ENCODE assay signal across 26 cellular contexts in genomic region chr19:10224337-10224736, GRCh38.
"Had no signal": no experiment of that assay in that cellular context is flagged by ENCODE, and none has a peak within 500 bp of the region (broad histone marks: within the 10 kb centered on the region; RNA-seq: fewer than 3 reads in every experiment).

No MANE protein-coding gene starts in this region.

- H3K4me1 ChIP-seq: body of pancreas had no signal

- H3K27me3 Mint-ChIP-seq: activated B cell treated with CpG ODN at 0.5 μM for 24 hours; activated CD4-positive, alpha-beta T cell treated with anti-CD3 and anti-CD28 coated beads, Interleukin-2, amount 10 ng/mL, durations not matched to agents 24 days and 14 days; activated CD8-positive, alpha-beta memory T cell treated with anti-CD3 and anti-CD28 coated beads, Interleukin-2, amount 10 ng/mL, durations not matched to agents 7 days and 5 days; activated naive CD8-positive, alpha-beta T cell treated with anti-CD3 and anti-CD28 coated beads, Interleukin-2, amount 50 U/mL, for 24 hours had no signal

- H3K36me3 Mint-ChIP-seq: activated naive CD4-positive, alpha-beta T cell treated with anti-CD3 and anti-CD28 coated beads, Interleukin-2, amount 50 U/mL, for 72 hours had no signal

- H3K27me3 ChIP-seq: ascending aorta, body of pancreas had no signal

- H3K27ac Mint-ChIP-seq: activated B cell treated with CpG ODN at 0.5 μM for 24 hours; activated CD8-positive, alpha-beta memory T cell treated with anti-CD3 and anti-CD28 coated beads, Interleukin-2, amount 10 ng/mL, durations not matched to agents 7 days and 5 days; activated naive CD4-positive, alpha-beta T cell treated with anti-CD3 and anti-CD28 coated beads, Interleukin-2, amount 50 U/mL, for 72 hours; activated naive CD8-positive, alpha-beta T cell treated with anti-CD3 and anti-CD28 coated beads, Interleukin-2, amount 50 U/mL, for 24 hours had no signal

- DNase-seq: activated B cell treated with CpG ODN at 0.5 μM for 24 hours; activated CD4-positive, alpha-beta T cell treated with anti-CD3 and anti-CD28 coated beads for 1 hour; activated CD4-positive, alpha-beta T cell treated with anti-CD3 and anti-CD28 coated beads, Interleukin-2, amount 10 ng/mL, durations not matched to agents 24 days and 14 days; activated CD4-positive, alpha-beta T cell treated with anti-CD3 and anti-CD28 coated beads, Interleukin-2, amount 50 U/mL, for 48 hours; activated CD8-positive, alpha-beta memory T cell treated with anti-CD3 and anti-CD28 coated beads, Interleukin-2, amount 10 ng/mL, durations not matched to agents 7 days and 5 days; activated effector memory CD4-positive, alpha-beta T cell treated with anti-CD3 and anti-CD28 coated beads, Interleukin-2, amount 50 U/mL, for 16 hours; activated naive CD4-positive, alpha-beta T cell treated with Interleukin-2 at 50 U/mL for 16 hours; activated naive CD8-positive, alpha-beta T cell treated with anti-CD3 and anti-CD28 coated beads, Interleukin-2, amount 50 U/mL, for 24 hours; activated T-cell treated with anti-CD3 and anti-CD28 coated beads, Interleukin-2, amount 50 U/mL, for 4 hours; amniotic stem cell; body of pancreas; KG1; NCI-H1092; NCI-H1417; NCI-H1930; NCI-H2107; NCI-H2171 treated with DMSO at 0.1 percent for 48 hours; NCI-H226; NCI-H526; NCI-H774; PC-3; SHP77; T-helper 2 cell; T1000 had no signal

- H3K9me3 ChIP-seq: ascending aorta, body of pancreas had no signal

- ATAC-seq: activated CD8-positive, alpha-beta memory T cell treated with anti-CD3 and anti-CD28 coated beads, Interleukin-2, amount 10 ng/mL, durations not matched to agents 7 days and 5 days; activated naive CD4-positive, alpha-beta T cell treated with anti-CD3 and anti-CD28 coated beads, Interleukin-2, amount 50 U/mL, for 72 hours; activated naive CD8-positive, alpha-beta T cell treated with anti-CD3 and anti-CD28 coated beads, Interleukin-2, amount 50 U/mL, for 24 hours; activated T-cell treated with anti-CD3 and anti-CD28 coated beads, Interleukin-2, amount 50 U/mL, for 4 hours; body of pancreas; PC-3 had no signal

- H3K9me3 Mint-ChIP-seq: activated B cell treated with CpG ODN at 0.5 μM for 24 hours; activated CD4-positive, alpha-beta T cell treated with anti-CD3 and anti-CD28 coated beads, Interleukin-2, amount 10 ng/mL, durations not matched to agents 24 days and 14 days; activated naive CD4-positive, alpha-beta T cell treated with anti-CD3 and anti-CD28 coated beads, Interleukin-2, amount 50 U/mL, for 72 hours; activated naive CD8-positive, alpha-beta T cell treated with anti-CD3 and anti-CD28 coated beads, Interleukin-2, amount 50 U/mL, for 24 hours; activated T-cell treated with anti-CD3 and anti-CD28 coated beads, Interleukin-2, amount 50 U/mL, for 4 hours had no signal

- H3K4me3 Mint-ChIP-seq: activated B cell treated with CpG ODN at 0.5 μM for 24 hours; activated CD4-positive, alpha-beta T cell treated with anti-CD3 and anti-CD28 coated beads, Interleukin-2, amount 10 ng/mL, durations not matched to agents 24 days and 14 days; activated CD8-positive, alpha-beta memory T cell treated with anti-CD3 and anti-CD28 coated beads, Interleukin-2, amount 10 ng/mL, durations not matched to agents 7 days and 5 days; activated naive CD8-positive, alpha-beta T cell treated with anti-CD3 and anti-CD28 coated beads, Interleukin-2, amount 50 U/mL, for 24 hours; activated T-cell treated with anti-CD3 and anti-CD28 coated beads, Interleukin-2, amount 50 U/mL, for 4 hours had no signal

- H3K27ac ChIP-seq: ascending aorta, body of pancreas had no signal

- H3K4me3 ChIP-seq: ascending aorta, body of pancreas had no signal
